In genomic region chr9:108017671-108018070, GRCh38 we compare ENCODE assay signal across 17 cellular contexts.
"Had no signal": no experiment of that assay in that cellular context is flagged by ENCODE, and none has a peak within 500 bp of the region (broad histone marks: within the 10 kb centered on the region; RNA-seq: fewer than 3 reads in every experiment).

No MANE protein-coding gene starts in this region.

- H3K36me3 Mint-ChIP-seq: activated naive CD4-positive, alpha-beta T cell treated with anti-CD3 and anti-CD28 coated beads, Interleukin-2, amount 50 U/mL, for 72 hours; mesothelial cell of epicardium had no signal

- H3K9me3 ChIP-seq: lower lobe of right lung, sigmoid colon had no signal

- H3K27ac ChIP-seq: lower lobe of right lung, sigmoid colon had no signal

- DNase-seq: activated CD4-positive, alpha-beta memory T cell treated with anti-CD3 and anti-CD28 coated beads, Interleukin-2, amount 10 ng/mL, durations not matched to agents 7 days and 5 days; activated CD4-positive, alpha-beta T cell treated with anti-CD3 and anti-CD28 coated beads for 4 hours; activated effector memory CD4-positive, alpha-beta T cell treated with anti-CD3 and anti-CD28 coated beads, Interleukin-2, amount 50 U/mL, for 16 hours; activated T-cell treated with anti-CD3 and anti-CD28 coated beads, Interleukin-2, amount 50 U/mL, for 24 hours; caudate nucleus; foreskin melanocyte; left colon; lower lobe of right lung; nephron progenitor cell; sigmoid colon; stimulated activated CD4-positive, alpha-beta T cell treated with anti-CD3 and anti-CD28 coated beads, Interleukin-1b, Interleukin-23, amount 100 ng/mL, for 48 hours; T-helper 17 cell had no signal

- H3K4me3 ChIP-seq: lower lobe of right lung, sigmoid colon had no signal

- H3K4me1 Mint-ChIP-seq: activated CD4-positive, alpha-beta memory T cell treated with anti-CD3 and anti-CD28 coated beads, Interleukin-2, amount 10 ng/mL, durations not matched to agents 7 days and 5 days; mesothelial cell of epicardium; T-helper 17 cell had no signal

- H3K27me3 ChIP-seq: sigmoid colon had no signal

- H3K27ac Mint-ChIP-seq: activated CD4-positive, alpha-beta memory T cell treated with anti-CD3 and anti-CD28 coated beads, Interleukin-2, amount 10 ng/mL, durations not matched to agents 7 days and 5 days; activated naive CD4-positive, alpha-beta T cell treated with anti-CD3 and anti-CD28 coated beads, Interleukin-2, amount 50 U/mL, for 72 hours; activated T-cell treated with anti-CD3 and anti-CD28 coated beads, Interleukin-2, amount 50 U/mL, for 24 hours; mesothelial cell of epicardium; nephron progenitor cell; T-helper 17 cell; WTC11 had no signal

- FAIRE-seq: colon, endometrium had no signal

- H3K4me1 ChIP-seq: lower lobe of right lung, sigmoid colon had no signal

- H3K36me3 ChIP-seq: lower lobe of right lung, sigmoid colon had no signal

- H3K4me3 Mint-ChIP-seq: activated CD4-positive, alpha-beta memory T cell treated with anti-CD3 and anti-CD28 coated beads, Interleukin-2, amount 10 ng/mL, durations not matched to agents 7 days and 5 days; activated T-cell treated with anti-CD3 and anti-CD28 coated beads, Interleukin-2, amount 50 U/mL, for 24 hours; mesothelial cell of epicardium; nephron progenitor cell; T-helper 17 cell; WTC11 had no signal

- H3K9me3 Mint-ChIP-seq: nephron progenitor cell had no signal

- H3K27me3 Mint-ChIP-seq: activated CD4-positive, alpha-beta memory T cell treated with anti-CD3 and anti-CD28 coated beads, Interleukin-2, amount 10 ng/mL, durations not matched to agents 7 days and 5 days; activated T-cell treated with anti-CD3 and anti-CD28 coated beads, Interleukin-2, amount 50 U/mL, for 24 hours; T-helper 17 cell had no signal

- ATAC-seq: activated naive CD4-positive, alpha-beta T cell treated with anti-CD3 and anti-CD28 coated beads, Interleukin-2, amount 50 U/mL, for 72 hours; left colon; lower lobe of right lung; T-helper 17 cell; WTC11 had no signal
